Comparison of ENCODE assay signal across 11 cellular contexts in the genomic region with DNA sequence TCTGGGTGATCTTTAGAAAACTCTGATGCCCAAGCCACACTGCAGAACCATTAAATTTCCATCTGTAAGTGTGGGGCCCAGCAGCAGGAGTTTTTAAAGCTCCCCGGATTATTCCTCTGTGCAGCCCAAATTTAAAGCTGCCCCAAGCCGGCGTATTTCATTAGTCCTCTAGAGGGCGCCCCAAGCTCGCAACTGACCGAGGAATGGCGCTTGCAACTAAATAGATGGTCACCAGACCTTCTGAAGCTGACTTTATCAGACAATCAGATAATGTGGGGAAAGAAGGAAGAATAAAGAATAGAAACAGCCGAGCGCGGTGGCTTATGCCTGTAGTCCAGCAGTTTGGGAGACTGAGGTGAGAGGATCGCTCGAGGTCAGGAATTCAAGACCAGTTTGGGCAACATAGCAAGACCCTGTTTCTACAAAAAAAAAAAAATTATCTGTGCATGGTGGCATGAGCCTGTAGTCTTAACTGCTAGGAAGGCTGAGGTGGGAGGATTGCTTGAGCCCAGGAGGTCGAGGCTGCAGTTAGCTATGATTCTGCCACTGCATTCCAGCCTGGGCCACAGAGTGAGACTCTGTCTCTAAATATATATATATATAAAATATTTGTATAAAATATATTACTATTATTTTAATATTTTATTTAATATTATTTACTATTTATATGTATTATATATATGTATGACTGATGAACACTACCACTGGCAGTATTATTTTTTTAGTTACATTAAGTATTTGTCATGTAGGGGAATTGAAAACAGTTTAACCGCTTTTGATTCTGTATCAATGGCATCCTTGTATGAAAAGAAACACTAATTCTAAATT. TPM values are rescaled to one million over a fixed set of nuclear protein-coding genes. Genes with fewer than 3 reads are reported as not detected.
A peak's percentile ranks its signal among the peaks of the same experiment; 100 is the strongest.
DNase-seq lines count a peak whose midpoint lies in the region; ATAC-seq and TF ChIP-seq lines count a peak whose summit lies in the region.
"Had no signal": no experiment of that assay in that cellular context is flagged by ENCODE, and none has a peak within 500 bp of the region (broad histone marks: within the 10 kb centered on the region; RNA-seq: fewer than 3 reads in every experiment).

No MANE protein-coding gene starts in this region.

- WGBS in prostate gland = 19% methylated on average over 14 of the region's 14 CpGs

- TF ChIP-seq CTCF in prostate gland (IDR thresholded peaks at IDR 0.05) = peak; percentile 50 to 72 (median 58)

- no peaks in the 10 kb centered on the region for H3K9me3 Mint-ChIP-seq in activated T-helper 2 cell treated with anti-CD3 and anti-CD28 coated beads, Interferon-gamma antibody, Interleukin-2, Interleukin-4, amounts not matched to agents 10 μg/mL and 5 μg/mL and 100 μg/mL, durations not matched to agents 14 hours and 24 hours and 36 hours
- H3K9me3 Mint-ChIP-seq: CD8-positive, alpha-beta memory T cell; central memory CD8-positive, alpha-beta T cell had no signal

- H3K27ac ChIP-seq in prostate gland = no peak overlapping the region

- TF ChIP-seq POLR2A in prostate gland (IDR thresholded peaks at IDR 0.05) = no peak

- peaks cover 16% of the 10 kb centered on the region for H3K27me3 Mint-ChIP-seq in activated T-helper 2 cell treated with anti-CD3 and anti-CD28 coated beads, Interferon-gamma antibody, Interleukin-2, Interleukin-4, amounts not matched to agents 10 μg/mL and 5 μg/mL and 100 μg/mL, durations not matched to agents 14 hours and 24 hours and 36 hours (ENCODE audit: low read depth)

- H3K4me3 ChIP-seq in NT2/D1 (ENCODE audit: insufficient read length, low read depth) (no peak overlapping the region), prostate gland (no peak overlapping the region)

- H3K27me3 ChIP-seq in NT2/D1 (ENCODE audit: insufficient read depth, insufficient read length) = no peaks in the 10 kb centered on the region
- peaks cover 8% of the 10 kb centered on the region for H3K27me3 ChIP-seq in prostate gland (replicated peaks; ENCODE audit: insufficient read depth)

- no peaks in the 10 kb centered on the region for H3K36me3 Mint-ChIP-seq in activated T-helper 2 cell treated with anti-CD3 and anti-CD28 coated beads, Interferon-gamma antibody, Interleukin-2, Interleukin-4, amounts not matched to agents 10 μg/mL and 5 μg/mL and 100 μg/mL, durations not matched to agents 14 hours and 24 hours and 36 hours (ENCODE audit: low read depth)
- H3K36me3 Mint-ChIP-seq: CD8-positive, alpha-beta memory T cell had no signal

- intact Hi-C loops in activated T-helper 2 cell treated with anti-CD3 and anti-CD28 coated beads, Interferon-gamma antibody, Interleukin-2, Interleukin-4, amounts not matched to agents 10 μg/mL and 5 μg/mL and 100 μg/mL, durations not matched to agents 14 hours and 24 hours and 36 hours (cut with micrococcal nuclease) = loop anchor here (1.0 kb wide), 1 partner anchor 17 kb away; no protein-coding TSS in a partner anchor
- intact Hi-C loops in prostate gland (cut with DNase I) = loop anchor here (1.0 kb wide), 1 partner anchor 627 kb away; no protein-coding TSS in a partner anchor

- no peak overlapping the region for H3K4me3 Mint-ChIP-seq in activated T-helper 2 cell treated with anti-CD3 and anti-CD28 coated beads, Interferon-gamma antibody, Interleukin-2, Interleukin-4, amounts not matched to agents 10 μg/mL and 5 μg/mL and 100 μg/mL, durations not matched to agents 14 hours and 24 hours and 36 hours (ENCODE audit: low read depth)
- H3K4me3 Mint-ChIP-seq: CD8-positive, alpha-beta memory T cell; central memory CD8-positive, alpha-beta T cell had no signal

- no peak overlapping the region for H3K27ac Mint-ChIP-seq in activated T-helper 2 cell treated with anti-CD3 and anti-CD28 coated beads, Interferon-gamma antibody, Interleukin-2, Interleukin-4, amounts not matched to agents 10 μg/mL and 5 μg/mL and 100 μg/mL, durations not matched to agents 14 hours and 24 hours and 36 hours
- H3K27ac Mint-ChIP-seq: CD8-positive, alpha-beta memory T cell had no signal

- H3K36me3 ChIP-seq in NT2/D1 (ENCODE audit: insufficient read depth, insufficient read length, low read length) (no peaks in the 10 kb centered on the region), prostate gland (no peaks in the 10 kb centered on the region)

- DNase-seq in NOMO-1 (lab: John Stamatoyannopoulos, UW; ENCODE audit: unreplicated experiment in 2 of 2) (peak; percentile 23 to 39), NOMO-1 treated with dmso at 0.1 percent for 144 hours (lab: John Stamatoyannopoulos, UW; ENCODE audit: unreplicated experiment) (no peak), HT1080 (ENCODE audit: low read depth) (peak; percentile 39), NT2/D1 (ENCODE audit: low read depth, low spot score) (peak; percentile 23), germinal center (ENCODE audit: low spot score) (peak; percentile 39), prostate gland (ENCODE audit: low spot score) (peak; percentile 29)
- peak; percentile 20 for DNase-seq in activated T-helper 2 cell treated with anti-CD3 and anti-CD28 coated beads, Interferon-gamma antibody, Interleukin-2, Interleukin-4, amounts not matched to agents 10 μg/mL and 5 μg/mL and 100 μg/mL, durations not matched to agents 14 hours and 24 hours and 36 hours (ENCODE audit: low spot score)

- no peak for ATAC-seq in GM19324 (IDR thresholded peaks at IDR 0.05; ENCODE audit: low FRiP score, unreplicated experiment)

- H3K9ac ChIP-seq in NT2/D1 (ENCODE audit: insufficient read length, low read depth) = no peak overlapping the region

- H3K4me1 ChIP-seq in NT2/D1 (ENCODE audit: insufficient read depth, insufficient read length) = no peaks in the 10 kb centered on the region
- H3K4me1 ChIP-seq in prostate gland (replicated peaks) = no peaks in the 10 kb centered on the region

- peaks cover 6% of the 10 kb centered on the region; the same call in 1 of the 2 replicates for H3K9me3 ChIP-seq in NT2/D1 (ENCODE audit: insufficient read depth, low read length)
- H3K9me3 ChIP-seq in prostate gland = no peaks in the 10 kb centered on the region

- no peaks in the 10 kb centered on the region for H3K4me1 Mint-ChIP-seq in activated T-helper 2 cell treated with anti-CD3 and anti-CD28 coated beads, Interferon-gamma antibody, Interleukin-2, Interleukin-4, amounts not matched to agents 10 μg/mL and 5 μg/mL and 100 μg/mL, durations not matched to agents 14 hours and 24 hours and 36 hours (ENCODE audit: low read depth)
- H3K4me1 Mint-ChIP-seq: central memory CD8-positive, alpha-beta T cell had no signal

RNA-seq across cellular contexts. Expression of a gene that starts 56.0 kb away (rescaled TPM):
- total RNA-seq in HT1080 (2014; rRNA removed; shearing (Covaris generic)) = not detected in 2 replicates
- not detected in 2 replicates for polyA plus RNA-seq in HT1080 (2015; cell fraction: cytosol; rRNA removed)
- polyA plus RNA-seq in HT1080 (2015; cell fraction: nucleus; rRNA removed) = not detected in 2 replicates
- not detected in 2 replicates for total RNA-seq in activated T-helper 2 cell treated with anti-CD3 and anti-CD28 coated beads, Interferon-gamma antibody, Interleukin-2, Interleukin-4, amounts not matched to agents 10 μg/mL and 5 μg/mL and 100 μg/mL, durations not matched to agents 14 hours and 24 hours and 36 hours
- total RNA-seq in prostate gland = not detected
- total RNA-seq: CD8-positive, alpha-beta memory T cell; subcutaneous adipose tissue had no signal
- polyA plus RNA-seq: CD8-positive, alpha-beta memory T cell had no signal
